1 cellular context compared by ENCODE assay signal in the genomic region with DNA sequence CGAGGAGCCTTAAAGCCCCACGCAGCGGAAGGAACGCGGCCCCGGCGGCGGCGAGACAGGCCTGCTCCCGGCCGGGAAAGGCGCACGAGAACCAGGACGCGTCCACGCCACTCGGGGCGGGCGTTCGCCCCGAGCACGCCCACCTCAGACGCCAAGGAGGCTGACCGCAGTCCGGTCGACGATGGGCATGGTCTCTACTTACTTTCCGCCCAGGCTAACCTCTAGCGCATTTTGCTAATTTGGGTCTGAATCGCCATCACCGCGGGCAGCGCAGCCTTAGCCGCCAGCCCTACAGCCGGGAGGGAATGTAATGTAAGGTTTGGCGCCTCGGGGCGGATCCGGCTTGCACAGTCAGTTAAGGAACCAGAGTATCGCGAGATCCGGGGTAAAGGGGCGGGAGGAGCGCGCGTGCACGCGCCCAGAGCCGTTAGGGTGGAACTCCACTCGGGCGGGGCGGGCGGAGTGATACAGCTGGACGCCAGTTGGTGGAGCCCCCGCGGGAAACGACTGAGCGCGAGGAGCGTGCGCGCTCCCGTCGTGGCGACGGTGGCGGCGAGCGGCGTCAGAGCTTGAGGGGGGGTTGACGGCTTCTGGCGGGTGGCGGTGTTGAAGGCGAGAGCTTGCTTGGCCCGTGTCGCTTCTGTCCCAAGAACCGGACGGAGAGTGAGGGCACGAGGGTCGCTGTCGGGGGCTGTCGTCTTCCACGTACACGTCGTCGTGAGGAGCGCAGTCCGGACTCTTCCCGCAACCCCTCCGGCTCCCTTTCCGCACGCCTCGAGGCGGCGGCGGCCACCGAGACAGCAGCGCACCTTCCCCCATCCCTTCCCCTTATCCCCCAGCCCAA.
A peak's percentile ranks its signal among the peaks of the same experiment; 100 is the strongest.
TF ChIP-seq lines count a peak whose summit lies in the region.

TSS of gene LUC7L2 (plus strand) at position 529 of the 844 bp plus-strand sequence. CDS start 368 bp downstream, outside the sequence.

TF ChIP-seq in HEK293, 187 proteins besides CTCF, POLR2A, EP300 and RAD21 (continued from another document and continues in another):
- TF ChIP-seq ZSCAN4 (tag by site-specific recombination; IDR thresholded peaks at IDR 0.05) (no peak), BCL11A (tag by site-specific recombination; IDR thresholded peaks at IDR 0.05; ENCODE audit: low read depth) (no peak), GLIS2 (tag by site-specific recombination; IDR thresholded peaks at IDR 0.05) (no peak; the same call in 1 of the 2 replicates), ZNF596 (tag by site-specific recombination; IDR thresholded peaks at IDR 0.05) (0 out of 2 replicates have a peak, but pooled peaks have one; percentile 12), YY1 (tag by site-specific recombination; IDR thresholded peaks at IDR 0.05) (peak; percentile 66), KLF8 (tag by site-specific recombination; IDR thresholded peaks at IDR 0.05) (peak; percentile 99), ZNF561 (tag by site-specific recombination; IDR thresholded peaks at IDR 0.05; ENCODE audit: borderline replicate concordance) (peak; percentile 78), ZNF624 (tag by site-specific recombination; IDR thresholded peaks at IDR 0.05) (no peak), ZNF10 (tag by site-specific recombination; IDR thresholded peaks at IDR 0.05) (0 out of 2 replicates have a peak, but pooled peaks have one; percentile 6), ZNF24 (tag by site-specific recombination; IDR thresholded peaks at IDR 0.05) (no peak), KLF7 (tag by site-specific recombination; IDR thresholded peaks at IDR 0.05; ENCODE audit: borderline replicate concordance) (peak; percentile 90; the same call in 1 of the 2 replicates), ZNF670 (tag by site-specific recombination; IDR thresholded peaks at IDR 0.05; ENCODE audit: low read depth) (no peak), ZNF37A (tag by site-specific recombination; IDR thresholded peaks at IDR 0.05) (no peak), MZF1 (tag by site-specific recombination; IDR thresholded peaks at IDR 0.05; ENCODE audit: borderline replicate concordance) (0 out of 2 replicates have a peak, but pooled peaks have one; percentile 57), ZNF121 (tag by site-specific recombination; IDR thresholded peaks at IDR 0.05) (0 out of 2 replicates have a peak, but pooled peaks have one; percentile 9), ZNF514 (tag by site-specific recombination; IDR thresholded peaks at IDR 0.05) (no peak), OSR2 (tag by site-specific recombination; IDR thresholded peaks at IDR 0.05) (no peak; the same call in 1 of the 2 replicates), KLF10 (tag by site-specific recombination; IDR thresholded peaks at IDR 0.05) (peak; percentile 61), ZSCAN23 (tag by site-specific recombination; IDR thresholded peaks at IDR 0.05) (peak; percentile 41; the same call in 1 of the 2 replicates), ZNF747 (tag by site-specific recombination; IDR thresholded peaks at IDR 0.05) (no peak), ZNF350 (tag by site-specific recombination; IDR thresholded peaks at IDR 0.05) (no peak), ZNF366 (tag by site-specific recombination; conservative IDR thresholded peaks at IDR 0.05) (no peak), HOXD13 (CRISPR knock-in tag; IDR thresholded peaks at IDR 0.05; ENCODE audit: borderline replicate concordance) (no peak), ZNF223 (tag by site-specific recombination; IDR thresholded peaks at IDR 0.05) (peak; percentile 20; the same call in 1 of the 2 replicates), ZNF555 (tag by site-specific recombination; conservative IDR thresholded peaks at IDR 0.05) (no peak), ZNF571 (tag by site-specific recombination; IDR thresholded peaks at IDR 0.05) (no peak), ZNF175 (tag by site-specific recombination; IDR thresholded peaks at IDR 0.05) (no peak), GFI1B (tag by site-specific recombination; IDR thresholded peaks at IDR 0.05) (no peak), ZNF76 (tag by site-specific recombination; IDR thresholded peaks at IDR 0.05; ENCODE audit: borderline replicate concordance, low read depth) (peak; percentile 35; the same call in 1 of the 2 replicates), ZNF449 (tag by site-specific recombination; IDR thresholded peaks at IDR 0.05) (peak; percentile 69), ZNF184 (tag by site-specific recombination; IDR thresholded peaks at IDR 0.05) (no peak), ZNF19 (tag by site-specific recombination; IDR thresholded peaks at IDR 0.05; ENCODE audit: low read depth) (no peak), PRDM4 (tag by site-specific recombination; IDR thresholded peaks at IDR 0.05) (peak; percentile 39; the same call in 1 of the 2 replicates), ZNF433 (tag by site-specific recombination; IDR thresholded peaks at IDR 0.05; ENCODE audit: low read depth) (no peak), ZNF169 (tag by site-specific recombination; IDR thresholded peaks at IDR 0.05) (no peak), ZNF302 (tag by site-specific recombination; IDR thresholded peaks at IDR 0.05; ENCODE audit: low read depth) (no peak), ZNF785 (tag by site-specific recombination; IDR thresholded peaks at IDR 0.05) (peak; percentile 67; the same call in 1 of the 2 replicates), GLIS1 (tag by site-specific recombination; IDR thresholded peaks at IDR 0.05) (no peak), RBAK (tag by site-specific recombination; IDR thresholded peaks at IDR 0.05) (no peak), ZNF423 (tag by site-specific recombination; IDR thresholded peaks at IDR 0.05) (no peak), HOXA7 (CRISPR knock-in tag; IDR thresholded peaks at IDR 0.05; ENCODE audit: borderline replicate concordance) (no peak), ZBTB7A (tag by site-specific recombination; IDR thresholded peaks at IDR 0.05; ENCODE audit: low read depth) (peak; percentile 56), ZNF202 (tag by site-specific recombination; IDR thresholded peaks at IDR 0.05; ENCODE audit: borderline replicate concordance) (no peak), ZBTB8A (tag by site-specific recombination; IDR thresholded peaks at IDR 0.05) (peak; percentile 80), ZNF501 (tag by site-specific recombination; IDR thresholded peaks at IDR 0.05) (peak; percentile 97), ZNF585B (tag by site-specific recombination; IDR thresholded peaks at IDR 0.05) (no peak), ZNF416 (tag by site-specific recombination; IDR thresholded peaks at IDR 0.05) (no peak), ZNF404 (tag by site-specific recombination; IDR thresholded peaks at IDR 0.05) (no peak), ZNF621 (tag by site-specific recombination; IDR thresholded peaks at IDR 0.05) (no peak), ZNF544 (tag by site-specific recombination; IDR thresholded peaks at IDR 0.05) (no peak), ZNF221 (tag by site-specific recombination; IDR thresholded peaks at IDR 0.05; ENCODE audit: borderline replicate concordance) (peak; percentile 31; the same call in 1 of the 2 replicates), SP3 (tag by site-specific recombination; IDR thresholded peaks at IDR 0.05) (peak; percentile 95), ZIC2 (tag by site-specific recombination; IDR thresholded peaks at IDR 0.05) (peak; percentile 13; the same call in 1 of the 2 replicates), ZNF510 (tag by site-specific recombination; IDR thresholded peaks at IDR 0.05; ENCODE audit: insufficient replicate concordance) (no peak), ZEB2 (tag by site-specific recombination; IDR thresholded peaks at IDR 0.05) (peak; percentile 86), PRDM1 (tag by site-specific recombination; IDR thresholded peaks at IDR 0.05) (no peak), ZNF426 (tag by site-specific recombination; IDR thresholded peaks at IDR 0.05) (no peak), ZNF658 (tag by site-specific recombination; IDR thresholded peaks at IDR 0.05) (no peak)
- TF ChIP-seq, protein P1, sequence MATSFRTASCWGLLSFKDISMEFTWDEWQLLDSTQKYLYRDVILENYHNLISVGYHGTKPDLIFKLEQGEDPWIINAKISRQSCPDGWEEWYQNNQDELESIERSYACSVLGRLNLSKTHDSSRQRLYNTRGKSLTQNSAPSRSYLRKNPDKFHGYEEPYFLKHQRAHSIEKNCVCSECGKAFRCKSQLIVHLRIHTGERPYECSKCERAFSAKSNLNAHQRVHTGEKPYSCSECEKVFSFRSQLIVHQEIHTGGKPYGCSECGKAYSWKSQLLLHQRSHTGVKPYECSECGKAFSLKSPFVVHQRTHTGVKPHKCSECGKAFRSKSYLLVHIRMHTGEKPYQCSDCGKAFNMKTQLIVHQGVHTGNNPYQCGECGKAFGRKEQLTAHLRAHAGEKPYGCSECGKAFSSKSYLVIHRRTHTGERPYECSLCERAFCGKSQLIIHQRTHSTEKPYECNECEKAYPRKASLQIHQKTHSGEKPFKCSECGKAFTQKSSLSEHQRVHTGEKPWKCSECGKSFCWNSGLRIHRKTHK (tag by site-specific recombination; IDR thresholded peaks at IDR 0.05), result no peak
- TF ChIP-seq, protein P2, sequence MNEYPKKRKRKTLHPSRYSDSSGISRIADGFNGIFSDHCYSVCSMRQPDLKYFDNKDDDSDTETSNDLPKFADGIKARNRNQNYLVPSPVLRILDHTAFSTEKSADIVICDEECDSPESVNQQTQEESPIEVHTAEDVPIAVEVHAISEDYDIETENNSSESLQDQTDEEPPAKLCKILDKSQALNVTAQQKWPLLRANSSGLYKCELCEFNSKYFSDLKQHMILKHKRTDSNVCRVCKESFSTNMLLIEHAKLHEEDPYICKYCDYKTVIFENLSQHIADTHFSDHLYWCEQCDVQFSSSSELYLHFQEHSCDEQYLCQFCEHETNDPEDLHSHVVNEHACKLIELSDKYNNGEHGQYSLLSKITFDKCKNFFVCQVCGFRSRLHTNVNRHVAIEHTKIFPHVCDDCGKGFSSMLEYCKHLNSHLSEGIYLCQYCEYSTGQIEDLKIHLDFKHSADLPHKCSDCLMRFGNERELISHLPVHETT (tag by site-specific recombination; IDR thresholded peaks at IDR 0.05), result peak; percentile 72; the same call in 1 of the 2 replicates
- TF ChIP-seq, protein P3, sequence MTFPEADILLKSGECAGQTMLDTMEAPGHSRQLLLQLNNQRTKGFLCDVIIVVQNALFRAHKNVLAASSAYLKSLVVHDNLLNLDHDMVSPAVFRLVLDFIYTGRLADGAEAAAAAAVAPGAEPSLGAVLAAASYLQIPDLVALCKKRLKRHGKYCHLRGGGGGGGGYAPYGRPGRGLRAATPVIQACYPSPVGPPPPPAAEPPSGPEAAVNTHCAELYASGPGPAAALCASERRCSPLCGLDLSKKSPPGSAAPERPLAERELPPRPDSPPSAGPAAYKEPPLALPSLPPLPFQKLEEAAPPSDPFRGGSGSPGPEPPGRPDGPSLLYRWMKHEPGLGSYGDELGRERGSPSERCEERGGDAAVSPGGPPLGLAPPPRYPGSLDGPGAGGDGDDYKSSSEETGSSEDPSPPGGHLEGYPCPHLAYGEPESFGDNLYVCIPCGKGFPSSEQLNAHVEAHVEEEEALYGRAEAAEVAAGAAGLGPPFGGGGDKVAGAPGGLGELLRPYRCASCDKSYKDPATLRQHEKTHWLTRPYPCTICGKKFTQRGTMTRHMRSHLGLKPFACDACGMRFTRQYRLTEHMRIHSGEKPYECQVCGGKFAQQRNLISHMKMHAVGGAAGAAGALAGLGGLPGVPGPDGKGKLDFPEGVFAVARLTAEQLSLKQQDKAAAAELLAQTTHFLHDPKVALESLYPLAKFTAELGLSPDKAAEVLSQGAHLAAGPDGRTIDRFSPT (tag by site-specific recombination; IDR thresholded peaks at IDR 0.05), result no peak
- TF ChIP-seq, protein P4, sequence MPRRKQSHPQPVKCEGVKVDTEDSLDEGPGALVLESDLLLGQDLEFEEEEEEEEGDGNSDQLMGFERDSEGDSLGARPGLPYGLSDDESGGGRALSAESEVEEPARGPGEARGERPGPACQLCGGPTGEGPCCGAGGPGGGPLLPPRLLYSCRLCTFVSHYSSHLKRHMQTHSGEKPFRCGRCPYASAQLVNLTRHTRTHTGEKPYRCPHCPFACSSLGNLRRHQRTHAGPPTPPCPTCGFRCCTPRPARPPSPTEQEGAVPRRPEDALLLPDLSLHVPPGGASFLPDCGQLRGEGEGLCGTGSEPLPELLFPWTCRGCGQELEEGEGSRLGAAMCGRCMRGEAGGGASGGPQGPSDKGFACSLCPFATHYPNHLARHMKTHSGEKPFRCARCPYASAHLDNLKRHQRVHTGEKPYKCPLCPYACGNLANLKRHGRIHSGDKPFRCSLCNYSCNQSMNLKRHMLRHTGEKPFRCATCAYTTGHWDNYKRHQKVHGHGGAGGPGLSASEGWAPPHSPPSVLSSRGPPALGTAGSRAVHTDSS (tag by site-specific recombination; IDR thresholded peaks at IDR 0.05), result no peak
